Comparison of ENCODE assay signal across 37 cellular contexts in the genomic region with DNA sequence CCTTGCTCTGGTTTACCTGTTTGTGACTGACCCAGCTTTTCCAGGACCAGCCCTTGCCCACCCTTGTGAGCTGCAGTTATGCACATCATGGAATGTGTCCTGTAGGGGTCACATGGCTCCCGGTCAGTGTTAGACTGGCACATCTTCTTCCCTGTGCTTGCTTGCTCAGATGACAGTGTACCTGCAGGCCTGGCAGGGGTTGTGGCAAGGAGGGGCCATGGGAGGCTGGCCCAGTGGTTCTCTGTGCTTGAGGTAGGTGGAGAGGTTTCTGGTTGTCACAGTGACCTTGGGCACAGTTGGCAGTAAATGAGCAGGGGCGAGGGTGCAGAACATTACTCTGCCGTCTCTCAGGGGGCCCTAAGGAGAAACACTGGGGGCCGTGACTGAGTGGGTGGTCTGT. TPM values are rescaled to one million over a fixed set of nuclear protein-coding genes. Genes with fewer than 3 reads are reported as not detected.
"Had no signal": no experiment of that assay in that cellular context is flagged by ENCODE, and none has a peak within 500 bp of the region (broad histone marks: within the 10 kb centered on the region; RNA-seq: fewer than 3 reads in every experiment).

No MANE protein-coding gene starts in this region.

- H3K4me3 ChIP-seq: adrenal gland, body of pancreas, colonic mucosa, esophagus squamous epithelium, gastroesophageal sphincter had no signal

- H3K27me3 ChIP-seq: adrenal gland, body of pancreas, colonic mucosa had no signal

- H3K4me1 ChIP-seq: adrenal gland, body of pancreas, colonic mucosa, esophagus squamous epithelium, gastroesophageal sphincter had no signal

- DNase-seq: activated CD4-positive, alpha-beta memory T cell treated with anti-CD3 and anti-CD28 coated beads for 36 hours; activated CD4-positive, alpha-beta T cell treated with anti-CD3 and anti-CD28 coated beads for 36 hours; activated CD4-positive, alpha-beta T cell treated with anti-CD3 and anti-CD28 coated beads, Interleukin-2, amount 10 ng/mL, durations not matched to agents 24 days and 14 days; activated CD4-positive, CD25-positive, alpha-beta regulatory T cell; activated CD4-positive, CD25-positive, alpha-beta regulatory T cell treated with anti-CD3 and anti-CD28 coated beads, Interleukin-2, amount 50 U/mL, for 72 hours; activated CD8-positive, alpha-beta memory T cell treated with anti-CD3 and anti-CD28 coated beads, Interleukin-2, amount 10 ng/mL, durations not matched to agents 7 days and 5 days; activated CD8-positive, alpha-beta memory T cell treated with anti-CD3 and anti-CD28 coated beads, Interleukin-2, amount 50 U/mL, for 4 hours; activated CD8-positive, alpha-beta T cell treated with anti-CD3 and anti-CD28 coated beads, Interleukin-2, amount 10 ng/mL, durations not matched to agents 7 days and 5 days; activated effector memory CD4-positive, alpha-beta T cell treated with anti-CD3 and anti-CD28 coated beads, Interleukin-2, amount 50 U/mL, for 16 hours; activated naive CD4-positive, alpha-beta T cell treated with anti-CD3 and anti-CD28 coated beads for 36 hours; activated naive CD8-positive, alpha-beta T cell treated with anti-CD3 and anti-CD28 coated beads for 36 hours; activated naive CD8-positive, alpha-beta T cell treated with anti-CD3 and anti-CD28 coated beads, Interleukin-2, amount 50 U/mL, for 24 hours; activated T-cell treated with anti-CD3 and anti-CD28 coated beads, Interleukin-2, amount 50 U/mL, for 1 hour; activated T-cell treated with anti-CD3 and anti-CD28 coated beads, Interleukin-2, amount 50 U/mL, for 48 hours; adrenal gland; amygdala; aorta; body of pancreas; central memory CD4-positive, alpha-beta T cell; cerebellar nuclear complex; colonic mucosa; effector CD8-positive, alpha-beta T cell; esophagus squamous epithelium; foreskin melanocyte; T-helper 2 cell had no signal

- ATAC-seq: activated CD4-positive, alpha-beta T cell treated with anti-CD3 and anti-CD28 coated beads for 36 hours; activated CD8-positive, alpha-beta memory T cell treated with anti-CD3 and anti-CD28 coated beads, Interleukin-2, amount 10 ng/mL, durations not matched to agents 7 days and 5 days; activated CD8-positive, alpha-beta T cell treated with anti-CD3 and anti-CD28 coated beads, Interleukin-2, amount 10 ng/mL, durations not matched to agents 7 days and 5 days; activated naive CD8-positive, alpha-beta T cell treated with anti-CD3 and anti-CD28 coated beads, Interleukin-2, amount 50 U/mL, for 24 hours; body of pancreas; gastroesophageal sphincter had no signal

- H3K9me3 ChIP-seq: adrenal gland, body of pancreas, colonic mucosa, esophagus squamous epithelium, gastroesophageal sphincter had no signal

- H3K36me3 ChIP-seq: adrenal gland, colonic mucosa, esophagus squamous epithelium, gastroesophageal sphincter had no signal

- H3K27ac ChIP-seq: adrenal gland, body of pancreas, colonic mucosa, epithelial cell of prostate, esophagus squamous epithelium, gastroesophageal sphincter had no signal

RNA-seq across cellular contexts. Expression of gene RD3L, which starts 27.6 kb away (rescaled TPM):
- total RNA-seq: activated CD4-positive, alpha-beta memory T cell treated with anti-CD3 and anti-CD28 coated beads for 36 hours; activated CD4-positive, alpha-beta T cell treated with anti-CD3 and anti-CD28 coated beads for 36 hours; activated CD4-positive, alpha-beta T cell treated with anti-CD3 and anti-CD28 coated beads, Interleukin-2, amount 10 ng/mL, durations not matched to agents 24 days and 14 days; activated CD8-positive, alpha-beta memory T cell treated with anti-CD3 and anti-CD28 coated beads for 36 hours; activated CD8-positive, alpha-beta memory T cell treated with anti-CD3 and anti-CD28 coated beads, Interleukin-2, amount 10 ng/mL, durations not matched to agents 7 days and 5 days; activated CD8-positive, alpha-beta T cell treated with anti-CD3 and anti-CD28 coated beads, Interleukin-2, amount 10 ng/mL, durations not matched to agents 7 days and 5 days; activated naive CD4-positive, alpha-beta T cell treated with anti-CD3 and anti-CD28 coated beads for 36 hours; activated naive CD8-positive, alpha-beta T cell treated with anti-CD3 and anti-CD28 coated beads for 36 hours; activated T-helper 1 cell treated with anti-CD3 and anti-CD28 coated beads, Interleukin-12 subunit alpha, Interleukin-12 subunit beta, Interleukin-2, Interleukin-4 antibody, amounts not matched to agents 30 ng/mL and 10 ng/mL and 1 ng/mL, durations not matched to agents 14 hours and 24 hours and 36 hours; activated T-helper 2 cell treated with anti-CD3 and anti-CD28 coated beads, Interferon-gamma antibody, Interleukin-2, Interleukin-4, amounts not matched to agents 10 μg/mL and 5 μg/mL and 100 μg/mL, durations not matched to agents 14 hours and 24 hours and 36 hours; adrenal gland; aorta; body of pancreas; colonic mucosa; dermis microvascular lymphatic vessel endothelial cell; endothelial cell of umbilical vein; esophagus squamous epithelium; fibroblast of lung; fibroblast of villous mesenchyme; gastroesophageal sphincter; glomerular endothelial cell; T-helper 1 cell treated with Interleukin-12 subunit alpha and Interleukin-12 subunit beta and Interleukin-4 antibody, amounts not matched to agents 30 ng/mL and 1 ng/mL, for 36 hours had no signal
- polyA plus RNA-seq: adrenal gland, aorta, endothelial cell of umbilical vein, esophagus, fibroblast of lung had no signal

RNA-seq across cellular contexts. Expression of gene TDRD9, which starts 41.7 kb away (rescaled TPM):
- total RNA-seq: activated T-helper 1 cell treated with anti-CD3 and anti-CD28 coated beads, Interleukin-12 subunit alpha, Interleukin-12 subunit beta, Interleukin-2, Interleukin-4 antibody, amounts not matched to agents 30 ng/mL and 10 ng/mL and 1 ng/mL, durations not matched to agents 14 hours and 24 hours and 36 hours; activated T-helper 2 cell treated with anti-CD3 and anti-CD28 coated beads, Interferon-gamma antibody, Interleukin-2, Interleukin-4, amounts not matched to agents 10 μg/mL and 5 μg/mL and 100 μg/mL, durations not matched to agents 14 hours and 24 hours and 36 hours; T-helper 1 cell treated with Interleukin-12 subunit alpha and Interleukin-12 subunit beta and Interleukin-4 antibody, amounts not matched to agents 30 ng/mL and 1 ng/mL, for 36 hours had no signal
